ENCODE assay signal across 1 cellular context in genomic region chr11:106990322-106990721, GRCh38.
TF ChIP-seq lines count a peak whose summit lies in the region.

No MANE protein-coding gene starts in this region.

TF ChIP-seq in A549, 52 proteins besides CTCF, POLR2A, EP300 and RAD21 (continued from another document):
- TF ChIP-seq REST (IDR thresholded peaks at IDR 0.05) = no peak
- TF ChIP-seq KDM1A (IDR thresholded peaks at IDR 0.05; ENCODE audit: low read depth) = no peak
- TF ChIP-seq CBX8 (IDR thresholded peaks at IDR 0.05) = no peak
- no peak for TF ChIP-seq CEBPB (IDR thresholded peaks at IDR 0.05)
- TF ChIP-seq ZNF302 (CRISPR knock-in tag; IDR thresholded peaks at IDR 0.05) = no peak
- TF ChIP-seq EHF (CRISPR knock-in tag; IDR thresholded peaks at IDR 0.05) = no peak
- no peak for TF ChIP-seq TP53 (CRISPR knock-in tag; IDR thresholded peaks at IDR 0.05)
- TF ChIP-seq HES2 (IDR thresholded peaks at IDR 0.05) = no peak
- no peak for TF ChIP-seq HOXB5 (CRISPR knock-in tag; IDR thresholded peaks at IDR 0.05)
